8 cellular contexts compared by ENCODE assay signal in genomic region chr4:17576932-17577659, GRCh38.
DNase-seq lines count a peak whose midpoint lies in the region; ATAC-seq, FAIRE-seq and TF ChIP-seq lines count a peak whose summit lies in the region.

Gene LAP3, plus strand, starts transcription at chr4:17577198. Its CDS starts 268 bp downstream, at chr4:17577466.

- DNase-seq in AG09309 (ENCODE audit: low read depth) (peak; percentile 79), NCI-H345 treated with DMSO at 0.1 percent for 48 hours (lab: John Stamatoyannopoulos, UW; ENCODE audit: unreplicated experiment) (peak; percentile 59), cerebellar cortex (ENCODE audit: low spot score) (peak; percentile 97)
- DNase-seq in stimulated activated CD4-positive, alpha-beta T cell treated with anti-CD3 and anti-CD28 coated beads, Interleukin-12 subunit alpha, Interleukin-12 subunit beta, amount 100 ng/mL, for 4 hours = peak; percentile 99

- ATAC-seq in GM19023 (IDR thresholded peaks at IDR 0.05; ENCODE audit: unreplicated experiment) (peak; percentile 86), HG03280 (IDR thresholded peaks at IDR 0.05; ENCODE audit: unreplicated experiment) (peak; percentile 82)
- ATAC-seq in activated CD4-positive, CD25-positive, alpha-beta regulatory T cell treated with anti-CD3 and anti-CD28 coated beads, Interleukin-2, amount 50 U/mL, for 24 hours = peak; percentile 86 to 91

- TF ChIP-seq CTCF in AG09309 (IDR thresholded peaks at IDR 0.05; ENCODE audit: control insufficient read depth, insufficient read depth, low read depth, low read length, missing control alignments) = no peak

- peak; percentile 43 for FAIRE-seq in islet of Langerhans (lab: Jason Lieb, UNC)

- H3K4me3 ChIP-seq in AG09309 (ENCODE audit: control insufficient read depth, low read depth, low read length) = peak within 1 kb of the TSS; percentile 78

Comparison
In these comparisons a context has a peak if more than half of its experiments do, and no peak if none do; other contexts are left out.
1. Peak in every context shown above with its lines: DNase-seq, ATAC-seq and H3K4me3 ChIP-seq.